ENCODE assay signal across 1 cellular context in the genomic region with DNA sequence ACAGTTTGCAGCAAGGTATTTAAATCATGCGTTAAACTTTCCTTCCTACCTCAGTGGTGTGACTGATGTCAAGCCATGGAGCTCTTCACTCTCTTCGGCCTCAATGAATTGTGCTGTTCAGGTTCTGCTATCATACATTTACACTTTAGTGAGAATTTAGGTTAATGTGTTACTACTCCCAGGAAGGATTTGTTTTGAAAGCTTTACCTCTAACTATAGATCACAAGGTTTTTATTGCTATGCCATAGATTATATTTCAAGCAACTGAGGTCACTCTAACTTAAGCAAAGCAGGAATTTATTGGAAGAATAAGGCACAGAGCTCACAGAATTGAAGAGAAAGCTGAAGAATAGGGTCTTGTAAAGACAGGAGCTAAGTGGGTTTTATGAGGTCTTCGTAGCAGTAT.
TF ChIP-seq lines count a peak whose summit lies in the region.

No MANE protein-coding gene starts in this region.

TF ChIP-seq in HEK293, 187 proteins besides CTCF, POLR2A, EP300 and RAD21 (continued from another document and continues in another):
- TF ChIP-seq ZNF2 (tag by site-specific recombination; IDR thresholded peaks at IDR 0.05) (no peak), BCL11B (tag by site-specific recombination; IDR thresholded peaks at IDR 0.05; ENCODE audit: low read depth) (0 out of 2 replicates have a peak, but pooled peaks have one; percentile 25), ZNF843 (tag by site-specific recombination; IDR thresholded peaks at IDR 0.05) (peak; percentile 71), GFI1B (tag by site-specific recombination; IDR thresholded peaks at IDR 0.05) (peak; percentile 92), ZNF404 (tag by site-specific recombination; IDR thresholded peaks at IDR 0.05) (no peak), ZNF133 (tag by site-specific recombination; IDR thresholded peaks at IDR 0.05) (no peak), ZFP37 (tag by site-specific recombination; IDR thresholded peaks at IDR 0.05) (0 out of 2 replicates have a peak, but pooled peaks have one; percentile 2), HOXA7 (CRISPR knock-in tag; IDR thresholded peaks at IDR 0.05; ENCODE audit: borderline replicate concordance) (no peak), ZNF76 (tag by site-specific recombination; IDR thresholded peaks at IDR 0.05; ENCODE audit: borderline replicate concordance, low read depth) (no peak), ZNF792 (tag by site-specific recombination; IDR thresholded peaks at IDR 0.05) (no peak), KLF16 (tag by site-specific recombination; IDR thresholded peaks at IDR 0.05) (no peak), FEZF1 (tag by site-specific recombination; IDR thresholded peaks at IDR 0.05) (peak; percentile 51), SCRT2 (tag by site-specific recombination; IDR thresholded peaks at IDR 0.05) (no peak), YY2 (tag by site-specific recombination; IDR thresholded peaks at IDR 0.05) (no peak), ZNF112 (tag by site-specific recombination; IDR thresholded peaks at IDR 0.05) (no peak), ZNF223 (tag by site-specific recombination; IDR thresholded peaks at IDR 0.05) (no peak), ZBTB7A (tag by site-specific recombination; IDR thresholded peaks at IDR 0.05; ENCODE audit: low read depth) (no peak), ZSCAN30 (tag by site-specific recombination; IDR thresholded peaks at IDR 0.05) (peak; percentile 23; the same call in 1 of the 2 replicates), ZNF701 (tag by site-specific recombination; IDR thresholded peaks at IDR 0.05) (no peak), ZNF747 (tag by site-specific recombination; IDR thresholded peaks at IDR 0.05) (no peak), ZNF350 (tag by site-specific recombination; IDR thresholded peaks at IDR 0.05) (no peak), ZNF555 (tag by site-specific recombination; conservative IDR thresholded peaks at IDR 0.05) (no peak), OSR2 (tag by site-specific recombination; IDR thresholded peaks at IDR 0.05) (peak; percentile 58; the same call in 1 of the 2 replicates), KLF10 (tag by site-specific recombination; IDR thresholded peaks at IDR 0.05) (no peak), GLI2 (tag by site-specific recombination; IDR thresholded peaks at IDR 0.05; ENCODE audit: borderline replicate concordance, low read depth) (no peak), ZNF324 (tag by site-specific recombination; IDR thresholded peaks at IDR 0.05) (no peak), BCL11A (tag by site-specific recombination; IDR thresholded peaks at IDR 0.05; ENCODE audit: low read depth) (no peak), ZNF585B (tag by site-specific recombination; IDR thresholded peaks at IDR 0.05) (no peak), ZNF146 (tag by site-specific recombination; IDR thresholded peaks at IDR 0.05) (no peak), HOXD13 (CRISPR knock-in tag; IDR thresholded peaks at IDR 0.05; ENCODE audit: borderline replicate concordance) (no peak), ZNF24 (tag by site-specific recombination; IDR thresholded peaks at IDR 0.05) (no peak), ZNF664 (tag by site-specific recombination; IDR thresholded peaks at IDR 0.05) (no peak), ZNF302 (tag by site-specific recombination; IDR thresholded peaks at IDR 0.05; ENCODE audit: low read depth) (no peak), ZNF202 (tag by site-specific recombination; IDR thresholded peaks at IDR 0.05; ENCODE audit: borderline replicate concordance) (no peak), ZNF571 (tag by site-specific recombination; IDR thresholded peaks at IDR 0.05) (no peak), ZNF621 (tag by site-specific recombination; IDR thresholded peaks at IDR 0.05) (no peak), SETDB1 (IDR thresholded peaks at IDR 0.05; ENCODE audit: insufficient read length, low read length) (no peak), TCF7L2 (IDR thresholded peaks at IDR 0.05; ENCODE audit: borderline replicate concordance, low read depth, low read length) (peak; percentile 69; the same call in 1 of the 2 replicates), ZNF660 (tag by site-specific recombination; IDR thresholded peaks at IDR 0.05) (no peak), ZNF544 (tag by site-specific recombination; IDR thresholded peaks at IDR 0.05) (no peak), TRIM28 (IDR thresholded peaks at IDR 0.05; ENCODE audit: borderline replicate concordance, low read length) (no peak; the same call in 1 of the 2 replicates), ZXDB (tag by site-specific recombination; IDR thresholded peaks at IDR 0.05) (peak; percentile 44; the same call in 1 of the 2 replicates), WT1 (tag by site-specific recombination; IDR thresholded peaks at IDR 0.05) (peak; percentile 85)
- TF ChIP-seq, protein P1, sequence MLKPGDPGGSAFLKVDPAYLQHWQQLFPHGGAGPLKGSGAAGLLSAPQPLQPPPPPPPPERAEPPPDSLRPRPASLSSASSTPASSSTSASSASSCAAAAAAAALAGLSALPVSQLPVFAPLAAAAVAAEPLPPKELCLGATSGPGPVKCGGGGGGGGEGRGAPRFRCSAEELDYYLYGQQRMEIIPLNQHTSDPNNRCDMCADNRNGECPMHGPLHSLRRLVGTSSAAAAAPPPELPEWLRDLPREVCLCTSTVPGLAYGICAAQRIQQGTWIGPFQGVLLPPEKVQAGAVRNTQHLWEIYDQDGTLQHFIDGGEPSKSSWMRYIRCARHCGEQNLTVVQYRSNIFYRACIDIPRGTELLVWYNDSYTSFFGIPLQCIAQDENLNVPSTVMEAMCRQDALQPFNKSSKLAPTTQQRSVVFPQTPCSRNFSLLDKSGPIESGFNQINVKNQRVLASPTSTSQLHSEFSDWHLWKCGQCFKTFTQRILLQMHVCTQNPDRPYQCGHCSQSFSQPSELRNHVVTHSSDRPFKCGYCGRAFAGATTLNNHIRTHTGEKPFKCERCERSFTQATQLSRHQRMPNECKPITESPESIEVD (tag by site-specific recombination; IDR thresholded peaks at IDR 0.05): peak; percentile 86
- TF ChIP-seq, protein P2, sequence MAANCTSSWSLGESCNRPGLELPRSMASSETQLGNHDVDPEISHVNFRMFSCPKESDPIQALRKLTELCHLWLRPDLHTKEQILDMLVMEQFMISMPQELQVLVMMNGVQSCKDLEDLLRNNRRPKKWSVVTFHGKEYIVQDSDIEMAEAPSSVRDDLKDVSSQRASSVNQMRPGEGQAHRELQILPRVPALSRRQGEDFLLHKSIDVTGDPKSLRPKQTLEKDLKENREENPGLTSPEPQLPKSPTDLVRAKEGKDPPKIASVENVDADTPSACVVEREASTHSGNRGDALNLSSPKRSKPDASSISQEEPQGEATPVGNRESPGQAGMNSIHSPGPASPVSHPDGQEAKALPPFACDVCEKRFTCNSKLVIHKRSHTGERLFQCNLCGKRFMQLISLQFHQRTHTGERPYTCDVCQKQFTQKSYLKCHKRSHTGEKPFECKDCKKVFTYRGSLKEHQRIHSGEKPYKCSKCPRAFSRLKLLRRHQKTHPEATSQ (tag by site-specific recombination; IDR thresholded peaks at IDR 0.05): no peak
- TF ChIP-seq, protein P3, sequence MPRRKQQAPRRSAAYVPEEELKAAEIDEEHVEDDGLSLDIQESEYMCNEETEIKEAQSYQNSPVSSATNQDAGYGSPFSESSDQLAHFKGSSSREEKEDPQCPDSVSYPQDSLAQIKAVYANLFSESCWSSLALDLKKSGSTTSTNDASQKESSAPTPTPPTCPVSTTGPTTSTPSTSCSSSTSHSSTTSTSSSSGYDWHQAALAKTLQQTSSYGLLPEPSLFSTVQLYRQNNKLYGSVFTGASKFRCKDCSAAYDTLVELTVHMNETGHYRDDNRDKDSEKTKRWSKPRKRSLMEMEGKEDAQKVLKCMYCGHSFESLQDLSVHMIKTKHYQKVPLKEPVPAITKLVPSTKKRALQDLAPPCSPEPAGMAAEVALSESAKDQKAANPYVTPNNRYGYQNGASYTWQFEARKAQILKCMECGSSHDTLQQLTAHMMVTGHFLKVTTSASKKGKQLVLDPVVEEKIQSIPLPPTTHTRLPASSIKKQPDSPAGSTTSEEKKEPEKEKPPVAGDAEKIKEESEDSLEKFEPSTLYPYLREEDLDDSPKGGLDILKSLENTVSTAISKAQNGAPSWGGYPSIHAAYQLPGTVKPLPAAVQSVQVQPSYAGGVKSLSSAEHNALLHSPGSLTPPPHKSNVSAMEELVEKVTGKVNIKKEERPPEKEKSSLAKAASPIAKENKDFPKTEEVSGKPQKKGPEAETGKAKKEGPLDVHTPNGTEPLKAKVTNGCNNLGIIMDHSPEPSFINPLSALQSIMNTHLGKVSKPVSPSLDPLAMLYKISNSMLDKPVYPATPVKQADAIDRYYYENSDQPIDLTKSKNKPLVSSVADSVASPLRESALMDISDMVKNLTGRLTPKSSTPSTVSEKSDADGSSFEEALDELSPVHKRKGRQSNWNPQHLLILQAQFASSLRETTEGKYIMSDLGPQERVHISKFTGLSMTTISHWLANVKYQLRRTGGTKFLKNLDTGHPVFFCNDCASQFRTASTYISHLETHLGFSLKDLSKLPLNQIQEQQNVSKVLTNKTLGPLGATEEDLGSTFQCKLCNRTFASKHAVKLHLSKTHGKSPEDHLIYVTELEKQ (tag by site-specific recombination; IDR thresholded peaks at IDR 0.05; ENCODE audit: borderline replicate concordance): 0 out of 2 replicates have a peak, but pooled peaks have one; percentile 18
- TF ChIP-seq, protein P4, sequence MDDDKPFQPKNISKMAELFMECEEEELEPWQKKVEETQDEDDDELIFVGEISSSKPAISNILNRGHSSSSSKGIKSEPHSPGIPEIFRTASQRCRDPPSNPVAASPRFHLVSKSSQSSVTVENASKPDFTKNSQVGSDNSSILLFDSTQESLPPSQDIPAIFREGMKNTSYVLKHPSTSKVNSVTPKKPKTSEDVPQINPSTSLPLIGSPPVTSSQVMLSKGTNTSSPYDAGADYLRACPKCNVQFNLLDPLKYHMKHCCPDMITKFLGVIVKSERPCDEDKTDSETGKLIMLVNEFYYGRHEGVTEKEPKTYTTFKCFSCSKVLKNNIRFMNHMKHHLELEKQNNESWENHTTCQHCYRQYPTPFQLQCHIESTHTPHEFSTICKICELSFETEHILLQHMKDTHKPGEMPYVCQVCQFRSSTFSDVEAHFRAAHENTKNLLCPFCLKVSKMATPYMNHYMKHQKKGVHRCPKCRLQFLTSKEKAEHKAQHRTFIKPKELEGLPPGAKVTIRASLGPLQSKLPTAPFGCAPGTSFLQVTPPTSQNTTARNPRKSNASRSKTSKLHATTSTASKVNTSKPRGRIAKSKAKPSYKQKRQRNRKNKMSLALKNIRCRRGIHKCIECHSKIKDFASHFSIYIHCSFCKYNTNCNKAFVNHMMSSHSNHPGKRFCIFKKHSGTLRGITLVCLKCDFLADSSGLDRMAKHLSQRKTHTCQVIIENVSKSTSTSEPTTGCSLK (tag by site-specific recombination; IDR thresholded peaks at IDR 0.05): no peak
- TF ChIP-seq, protein P5, sequence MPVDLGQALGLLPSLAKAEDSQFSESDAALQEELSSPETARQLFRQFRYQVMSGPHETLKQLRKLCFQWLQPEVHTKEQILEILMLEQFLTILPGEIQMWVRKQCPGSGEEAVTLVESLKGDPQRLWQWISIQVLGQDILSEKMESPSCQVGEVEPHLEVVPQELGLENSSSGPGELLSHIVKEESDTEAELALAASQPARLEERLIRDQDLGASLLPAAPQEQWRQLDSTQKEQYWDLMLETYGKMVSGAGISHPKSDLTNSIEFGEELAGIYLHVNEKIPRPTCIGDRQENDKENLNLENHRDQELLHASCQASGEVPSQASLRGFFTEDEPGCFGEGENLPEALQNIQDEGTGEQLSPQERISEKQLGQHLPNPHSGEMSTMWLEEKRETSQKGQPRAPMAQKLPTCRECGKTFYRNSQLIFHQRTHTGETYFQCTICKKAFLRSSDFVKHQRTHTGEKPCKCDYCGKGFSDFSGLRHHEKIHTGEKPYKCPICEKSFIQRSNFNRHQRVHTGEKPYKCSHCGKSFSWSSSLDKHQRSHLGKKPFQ (tag by site-specific recombination; IDR thresholded peaks at IDR 0.05): peak; percentile 80; the same call in 1 of the 2 replicates
- TF ChIP-seq, protein P6, sequence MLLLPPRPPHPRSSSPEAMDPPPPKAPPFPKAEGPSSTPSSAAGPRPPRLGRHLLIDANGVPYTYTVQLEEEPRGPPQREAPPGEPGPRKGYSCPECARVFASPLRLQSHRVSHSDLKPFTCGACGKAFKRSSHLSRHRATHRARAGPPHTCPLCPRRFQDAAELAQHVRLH (tag by site-specific recombination; IDR thresholded peaks at IDR 0.05): peak; percentile 58; the same call in 1 of the 2 replicates
- TF ChIP-seq, protein P7, sequence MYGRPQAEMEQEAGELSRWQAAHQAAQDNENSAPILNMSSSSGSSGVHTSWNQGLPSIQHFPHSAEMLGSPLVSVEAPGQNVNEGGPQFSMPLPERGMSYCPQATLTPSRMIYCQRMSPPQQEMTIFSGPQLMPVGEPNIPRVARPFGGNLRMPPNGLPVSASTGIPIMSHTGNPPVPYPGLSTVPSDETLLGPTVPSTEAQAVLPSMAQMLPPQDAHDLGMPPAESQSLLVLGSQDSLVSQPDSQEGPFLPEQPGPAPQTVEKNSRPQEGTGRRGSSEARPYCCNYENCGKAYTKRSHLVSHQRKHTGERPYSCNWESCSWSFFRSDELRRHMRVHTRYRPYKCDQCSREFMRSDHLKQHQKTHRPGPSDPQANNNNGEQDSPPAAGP (tag by site-specific recombination; IDR thresholded peaks at IDR 0.05): no peak
- TF ChIP-seq, protein P8, sequence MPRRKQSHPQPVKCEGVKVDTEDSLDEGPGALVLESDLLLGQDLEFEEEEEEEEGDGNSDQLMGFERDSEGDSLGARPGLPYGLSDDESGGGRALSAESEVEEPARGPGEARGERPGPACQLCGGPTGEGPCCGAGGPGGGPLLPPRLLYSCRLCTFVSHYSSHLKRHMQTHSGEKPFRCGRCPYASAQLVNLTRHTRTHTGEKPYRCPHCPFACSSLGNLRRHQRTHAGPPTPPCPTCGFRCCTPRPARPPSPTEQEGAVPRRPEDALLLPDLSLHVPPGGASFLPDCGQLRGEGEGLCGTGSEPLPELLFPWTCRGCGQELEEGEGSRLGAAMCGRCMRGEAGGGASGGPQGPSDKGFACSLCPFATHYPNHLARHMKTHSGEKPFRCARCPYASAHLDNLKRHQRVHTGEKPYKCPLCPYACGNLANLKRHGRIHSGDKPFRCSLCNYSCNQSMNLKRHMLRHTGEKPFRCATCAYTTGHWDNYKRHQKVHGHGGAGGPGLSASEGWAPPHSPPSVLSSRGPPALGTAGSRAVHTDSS (tag by site-specific recombination; IDR thresholded peaks at IDR 0.05): no peak
- TF ChIP-seq, protein P9, sequence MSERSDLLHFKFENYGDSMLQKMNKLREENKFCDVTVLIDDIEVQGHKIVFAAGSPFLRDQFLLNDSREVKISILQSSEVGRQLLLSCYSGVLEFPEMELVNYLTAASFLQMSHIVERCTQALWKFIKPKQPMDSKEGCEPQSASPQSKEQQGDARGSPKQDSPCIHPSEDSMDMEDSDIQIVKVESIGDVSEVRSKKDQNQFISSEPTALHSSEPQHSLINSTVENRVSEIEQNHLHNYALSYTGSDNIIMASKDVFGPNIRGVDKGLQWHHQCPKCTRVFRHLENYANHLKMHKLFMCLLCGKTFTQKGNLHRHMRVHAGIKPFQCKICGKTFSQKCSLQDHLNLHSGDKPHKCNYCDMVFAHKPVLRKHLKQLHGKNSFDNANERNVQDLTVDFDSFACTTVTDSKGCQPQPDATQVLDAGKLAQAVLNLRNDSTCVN (tag by site-specific recombination; optimal IDR thresholded peaks at IDR 0.05): no peak
